ENCODE assay signal across 9 cellular contexts in the genomic region with DNA sequence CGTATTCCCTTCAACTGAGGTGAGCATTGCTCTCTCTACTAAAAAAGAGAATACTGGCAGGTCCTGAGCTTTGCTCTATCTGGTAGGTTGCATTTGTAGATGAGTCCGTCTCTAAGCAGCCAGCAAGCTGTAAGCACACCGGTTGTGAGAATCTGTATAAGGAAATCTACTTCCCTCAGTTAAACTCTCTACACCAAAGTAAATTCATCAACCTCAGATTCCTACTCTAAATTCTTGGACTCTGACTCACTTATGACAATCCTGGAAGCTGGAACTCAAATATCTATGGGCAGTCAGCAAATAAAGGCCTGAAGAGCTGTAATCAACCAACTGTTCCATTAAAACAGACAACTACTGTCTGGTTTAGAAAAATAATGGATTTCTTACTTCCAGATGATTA. TPM values are rescaled to one million over a fixed set of nuclear protein-coding genes. Genes with fewer than 3 reads are reported as not detected.
DNase-seq lines count a peak whose midpoint lies in the region; ATAC-seq and TF ChIP-seq lines count a peak whose summit lies in the region.
"Had no signal": no experiment of that assay in that cellular context is flagged by ENCODE, and none has a peak within 500 bp of the region (broad histone marks: within the 10 kb centered on the region; RNA-seq: fewer than 3 reads in every experiment).

No MANE protein-coding gene starts in this region.

- H3K27ac ChIP-seq in osteoblast (ENCODE audit: low read depth, low read length) = peak overlapping the region; percentile 69

- TF ChIP-seq CTCF in osteoblast (IDR thresholded peaks at IDR 0.05; ENCODE audit: extremely low read depth, low read depth, low read length) = no peak

- DNase-seq in EH (ENCODE audit: low read depth) (peak; percentile 94), SK-MEL-5 (ENCODE audit: low read depth, low spot score) (peak; percentile 20), foreskin melanocyte (peak; percentile 88), osteoblast (ENCODE audit: insufficient read length, low spot score, missing footprints) (no peak), NCI-H748 treated with DMSO at 0.1 percent for 48 hours (lab: John Stamatoyannopoulos, UW) (no peak), NCI-H128 (lab: John Stamatoyannopoulos, UW; ENCODE audit: unreplicated experiment) (no peak)
- DNase-seq: amygdala had no signal

- H3K36me3 ChIP-seq in osteoblast (ENCODE audit: insufficient read depth, low read length) = peaks cover 11% of the 10 kb centered on the region

- H4K20me1 ChIP-seq in osteoblast (ENCODE audit: insufficient read depth, low read length) = peaks cover 14% of the 10 kb centered on the region

- no peaks in the 10 kb centered on the region for H3K9me3 ChIP-seq in osteoblast (ENCODE audit: low read depth, low read length)

- ATAC-seq in HG02623 (IDR thresholded peaks at IDR 0.05; ENCODE audit: unreplicated experiment) (no peak), GM21723 (IDR thresholded peaks at IDR 0.05; ENCODE audit: unreplicated experiment) (no peak)

- no peak overlapping the region for H3K4me3 ChIP-seq in osteoblast (ENCODE audit: insufficient read depth, low read length)

- H3K79me2 ChIP-seq in osteoblast (ENCODE audit: insufficient read depth, low read length) = peaks cover 95% of the 10 kb centered on the region

- no peak overlapping the region for H2AFZ ChIP-seq in osteoblast (ENCODE audit: low read length)

- H3K4me2 ChIP-seq in osteoblast (ENCODE audit: insufficient read depth, low read length) = peak overlapping the region; percentile 53

- in situ Hi-C loops in SK-MEL-5 (cut with HindIII; ENCODE audit: low pct_unique_long_range_greater_than_20kb, low sequenced_read_pairs) = no loop called here

- H3K4me1 ChIP-seq in osteoblast (ENCODE audit: insufficient read depth, low read length) = peaks cover 26% of the 10 kb centered on the region

- H3K27me3 ChIP-seq in osteoblast (ENCODE audit: insufficient read depth, low read length) = no peaks in the 10 kb centered on the region

RNA-seq across cellular contexts. Expression of a gene that starts 37.9 kb away (rescaled TPM):
- 78.0 and 88.9 TPM in 2 replicates for total RNA-seq in SK-MEL-5 (2014; rRNA removed; shearing (Covaris generic))
- polyA plus RNA-seq in SK-MEL-5 (2015; cell fraction: cytosol; rRNA removed) = 75.3 and 95.6 TPM in 2 replicates
- 49.3 and 50.5 TPM in 2 replicates for polyA plus RNA-seq in SK-MEL-5 (2015; cell fraction: nucleus; rRNA removed)
- 474 and 522 TPM in 2 replicates for total RNA-seq in osteoblast

Comparison
In these comparisons a context has a peak if more than half of its experiments do, and no peak if none do; other contexts are left out.
1. DNase-seq: peak in EH (single experiment), SK-MEL-5 (single experiment) and foreskin melanocyte (single experiment); none in osteoblast (single experiment), NCI-H748 treated with DMSO at 0.1 percent for 48 hours (single experiment) and NCI-H128 (single experiment).